ENCODE assay signal across 10 cellular contexts in genomic region chr20:31700747-31701146, GRCh38. TPM values are rescaled to one million over a fixed set of nuclear protein-coding genes. Genes with fewer than 3 reads are reported as not detected.
DNase-seq lines count a peak whose midpoint lies in the region; ATAC-seq and TF ChIP-seq lines count a peak whose summit lies in the region.
"Had no signal": no experiment of that assay in that cellular context is flagged by ENCODE, and none has a peak within 500 bp of the region (broad histone marks: within the 10 kb centered on the region; RNA-seq: fewer than 3 reads in every experiment).

No MANE protein-coding gene starts in this region.

- H3K27me3 Mint-ChIP-seq in natural killer cell treated with Interleukin-12 subunit alpha and Interleukin-12 subunit beta and Interleukin-15 and Interleukin-18, amount 100 ng/mL, for 72 hours = no peaks in the 10 kb centered on the region
- H3K27me3 Mint-ChIP-seq: activated naive CD4-positive, alpha-beta T cell treated with anti-CD3 and anti-CD28 coated beads, Interleukin-2, amount 10 ng/mL, durations not matched to agents 7 days and 5 days had no signal

- no peak for TF ChIP-seq CTCF in right atrium auricular region (IDR thresholded peaks at IDR 0.05)

- peaks cover 0 to 75% of the 10 kb centered on the region in 2 donors for H3K4me1 ChIP-seq in right atrium auricular region

- H3K4me3 Mint-ChIP-seq in natural killer cell treated with Interleukin-12 subunit alpha and Interleukin-12 subunit beta and Interleukin-15 and Interleukin-18, amount 100 ng/mL, for 72 hours = peak overlapping the region; percentile 90
- H3K4me3 Mint-ChIP-seq: activated naive CD4-positive, alpha-beta T cell treated with anti-CD3 and anti-CD28 coated beads, Interleukin-2, amount 10 ng/mL, durations not matched to agents 7 days and 5 days had no signal

- H3K27ac ChIP-seq in right atrium auricular region = peak overlapping the region; percentile 73 to 88
- peak overlapping the region; percentile 68 for H3K27ac ChIP-seq in caudate nucleus (ENCODE audit: low read depth, low read length)

- H3K4me3 ChIP-seq in right atrium auricular region = no peak overlapping the region

- no peak for DNase-seq in right atrium auricular region (ENCODE audit: low spot score)
- no peak for DNase-seq in Right ventricle myocardium inferior (ENCODE audit: missing footprints)
- DNase-seq in caudate nucleus (lab: John Stamatoyannopoulos, UW) = no peak
- no peak for DNase-seq in natural killer cell treated with Interleukin-12 subunit alpha and Interleukin-12 subunit beta and Interleukin-15 and Interleukin-18, amount 100 ng/mL, for 72 hours (ENCODE audit: low spot score)
- no peak for DNase-seq in NCI-H1436 (lab: John Stamatoyannopoulos, UW)
- no peak for DNase-seq in DMS153 treated with DMSO at 0.1 percent for 48 hours (lab: John Stamatoyannopoulos, UW; ENCODE audit: unreplicated experiment)
- DNase-seq in dermis blood vessel endothelial cell = no peak
- DNase-seq: activated naive CD4-positive, alpha-beta T cell treated with anti-CD3 and anti-CD28 coated beads, Interleukin-2, amount 10 ng/mL, durations not matched to agents 7 days and 5 days; NCI-H1092 treated with DMSO at 0.1 percent for 48 hours had no signal

- peak overlapping the region; percentile 89 to 97 for H3K27ac Mint-ChIP-seq in natural killer cell treated with Interleukin-12 subunit alpha and Interleukin-12 subunit beta and Interleukin-15 and Interleukin-18, amount 100 ng/mL, for 72 hours

- H3K36me3 ChIP-seq in right atrium auricular region = no peaks in the 10 kb centered on the region

- H3K4me1 Mint-ChIP-seq in natural killer cell treated with Interleukin-12 subunit alpha and Interleukin-12 subunit beta and Interleukin-15 and Interleukin-18, amount 100 ng/mL, for 72 hours (ENCODE audit: low read depth in 2 of 2) = peaks cover 54 to 63% of the 10 kb centered on the region in 2 donors

- ATAC-seq in Right ventricle myocardium inferior (no peak), HG02840 (IDR thresholded peaks at IDR 0.05; ENCODE audit: low FRiP score, unreplicated experiment) (no peak)
- ATAC-seq in natural killer cell treated with Interleukin-12 subunit alpha and Interleukin-12 subunit beta and Interleukin-15 and Interleukin-18, amount 100 ng/mL, for 72 hours = no peak

- no peaks in the 10 kb centered on the region for H3K9me3 ChIP-seq in right atrium auricular region

- intact Hi-C loops in Right ventricle myocardium inferior (cut with DNase I) = no loop called here

- H3K27me3 ChIP-seq in right atrium auricular region = no peaks in the 10 kb centered on the region

- H3K36me3 Mint-ChIP-seq in natural killer cell treated with Interleukin-12 subunit alpha and Interleukin-12 subunit beta and Interleukin-15 and Interleukin-18, amount 100 ng/mL, for 72 hours = peaks cover 21% of the 10 kb centered on the region

- no peaks in the 10 kb centered on the region for H3K9me3 Mint-ChIP-seq in natural killer cell treated with Interleukin-12 subunit alpha and Interleukin-12 subunit beta and Interleukin-15 and Interleukin-18, amount 100 ng/mL, for 72 hours
- H3K9me3 Mint-ChIP-seq: activated naive CD4-positive, alpha-beta T cell treated with anti-CD3 and anti-CD28 coated beads, Interleukin-2, amount 10 ng/mL, durations not matched to agents 7 days and 5 days had no signal

RNA-seq across cellular contexts. Expression of gene BCL2L1, which starts 21.9 kb away (rescaled TPM):
- total RNA-seq in right atrium auricular region (10 to 100 TPM; 84.2 to 93.5 TPM), Right ventricle myocardium inferior (55.2 TPM), dermis blood vessel endothelial cell (46.1 and 62.9 TPM in 2 replicates)
- 100 to 1,000 TPM; 140 to 325 TPM for total RNA-seq in natural killer cell treated with Interleukin-12 subunit alpha and Interleukin-12 subunit beta and Interleukin-15 and Interleukin-18, amount 100 ng/mL, for 72 hours

RNA-seq across cellular contexts. Expression of gene TPX2, which starts 38.3 kb away (rescaled TPM):
- total RNA-seq in right atrium auricular region = 1 to 10 TPM in 1 of 2 donors, under 1 TPM in 1; 0.20 to 2.9 TPM
- total RNA-seq in Right ventricle myocardium inferior = 1.2 TPM
- total RNA-seq in natural killer cell treated with Interleukin-12 subunit alpha and Interleukin-12 subunit beta and Interleukin-15 and Interleukin-18, amount 100 ng/mL, for 72 hours = 100 to 1,000 TPM in 1 of 2 donors, 10 to 100 TPM in 1; 51.8 to 102 TPM
- 16.5 and 81.7 TPM in 2 replicates for total RNA-seq in dermis blood vessel endothelial cell
